In the genomic region with DNA sequence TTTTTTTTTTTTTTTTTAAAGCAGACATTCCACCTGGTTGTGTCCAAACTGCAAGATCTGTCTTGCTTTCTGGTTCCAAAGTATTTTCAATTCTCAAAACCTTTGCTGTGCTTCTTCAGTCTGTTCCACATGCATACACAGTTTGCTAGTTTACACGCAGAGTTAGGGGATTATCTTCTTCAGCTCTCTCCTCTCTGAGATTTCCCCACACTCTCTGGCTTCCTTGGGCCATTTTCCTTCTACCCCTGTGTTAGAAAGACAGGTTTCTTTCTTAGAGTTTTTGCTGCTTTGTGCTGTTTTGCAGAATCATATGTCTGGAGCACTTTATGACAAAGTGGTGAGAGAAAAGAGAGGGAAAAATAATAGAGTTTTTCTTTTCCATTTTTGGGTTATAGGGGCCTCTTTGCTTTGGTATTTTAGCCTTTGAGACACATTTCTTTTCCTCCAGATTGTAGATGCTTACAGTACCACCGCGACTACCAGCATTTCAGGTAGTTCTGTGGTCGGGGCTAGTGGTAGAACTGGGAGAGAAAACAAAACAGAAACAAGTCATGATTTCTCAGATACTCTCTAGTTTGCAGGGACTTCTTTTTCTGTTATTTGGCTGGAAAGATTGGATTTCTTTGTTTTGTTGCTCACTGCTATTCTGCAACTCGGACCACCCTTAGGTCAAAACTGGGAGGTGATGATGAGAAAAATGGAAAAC, we compare ENCODE assay signal across 16 cellular contexts.
DNase-seq lines count a peak whose midpoint lies in the region; ATAC-seq, FAIRE-seq and TF ChIP-seq lines count a peak whose summit lies in the region.
"Had no signal": no experiment of that assay in that cellular context is flagged by ENCODE, and none has a peak within 500 bp of the region (broad histone marks: within the 10 kb centered on the region; RNA-seq: fewer than 3 reads in every experiment).

No MANE protein-coding gene starts in this region.

- H3K27me3 ChIP-seq in MG63: no peaks in the 10 kb centered on the region

- TF ChIP-seq CTCF in GM20000 (IDR thresholded peaks at IDR 0.05; ENCODE audit: extremely low read depth, missing control alignments): no peak
- no peak for TF ChIP-seq CTCF in activated CD8-positive, alpha-beta T cell treated with anti-CD3 and anti-CD28 coated beads for 36 hours (IDR thresholded peaks at IDR 0.05)

- no peak overlapping the region for H3K4me3 ChIP-seq in MG63
- H3K4me3 ChIP-seq: prostate gland, SK-N-MC had no signal

- no peak for DNase-seq in GM12892 (ENCODE audit: insufficient read length)
- DNase-seq in GM20000 (ENCODE audit: low spot score): peak; percentile 46
- peak; percentile 5 for DNase-seq in activated CD8-positive, alpha-beta T cell treated with anti-CD3 and anti-CD28 coated beads for 36 hours
- no peak for DNase-seq in activated effector memory CD4-positive, alpha-beta T cell treated with Interleukin-2 at 50 U/mL for 16 hours
- no peak for DNase-seq in MG63
- no peak for DNase-seq in SKM-1 (lab: John Stamatoyannopoulos, UW; ENCODE audit: unreplicated experiment)
- DNase-seq in A172 (ENCODE audit: low spot score): no peak
- DNase-seq: DMS53; effector memory CD8-positive, alpha-beta T cell; left ventricle myocardium superior; NCI-H226 had no signal

- intact Hi-C loops in activated CD8-positive, alpha-beta T cell treated with anti-CD3 and anti-CD28 coated beads for 36 hours (cut with micrococcal nuclease): no loop called here

- CTCF ChIA-PET in activated CD8-positive, alpha-beta T cell treated with anti-CD3 and anti-CD28 coated beads for 36 hours (lab: Charles Lee): no interaction called here

- H3K9me3 ChIP-seq in MG63: peaks cover 10% of the 10 kb centered on the region
- H3K9me3 ChIP-seq: prostate gland had no signal

- peaks cover 6% of the 10 kb centered on the region for H3K9me3 Mint-ChIP-seq in activated CD8-positive, alpha-beta T cell treated with anti-CD3 and anti-CD28 coated beads for 36 hours
- H3K9me3 Mint-ChIP-seq: activated naive CD4-positive, alpha-beta T cell treated with anti-CD3 and anti-CD28 coated beads, Interleukin-2, amount 50 U/mL, for 24 hours; effector memory CD8-positive, alpha-beta T cell had no signal

- H3K4me3 Mint-ChIP-seq in activated CD8-positive, alpha-beta T cell treated with anti-CD3 and anti-CD28 coated beads for 36 hours: no peak overlapping the region
- H3K4me3 Mint-ChIP-seq: activated naive CD4-positive, alpha-beta T cell treated with anti-CD3 and anti-CD28 coated beads, Interleukin-2, amount 50 U/mL, for 24 hours; effector memory CD8-positive, alpha-beta T cell had no signal

- peak; percentile 61 for FAIRE-seq in GM12892 (lab: Jason Lieb, UNC)
- FAIRE-seq: bronchial epithelial cell had no signal

- H3K27ac Mint-ChIP-seq in activated CD8-positive, alpha-beta T cell treated with anti-CD3 and anti-CD28 coated beads for 36 hours: no peak overlapping the region
- H3K27ac Mint-ChIP-seq: activated naive CD4-positive, alpha-beta T cell treated with anti-CD3 and anti-CD28 coated beads, Interleukin-2, amount 50 U/mL, for 24 hours had no signal

- H3K27me3 Mint-ChIP-seq in activated CD8-positive, alpha-beta T cell treated with anti-CD3 and anti-CD28 coated beads for 36 hours: no peaks in the 10 kb centered on the region
- H3K27me3 Mint-ChIP-seq: activated naive CD4-positive, alpha-beta T cell treated with anti-CD3 and anti-CD28 coated beads, Interleukin-2, amount 50 U/mL, for 24 hours; effector memory CD8-positive, alpha-beta T cell had no signal

- ATAC-seq in HG02973 (IDR thresholded peaks at IDR 0.05; ENCODE audit: unreplicated experiment): peak; percentile 72
- no peak for ATAC-seq in activated CD8-positive, alpha-beta T cell treated with anti-CD3 and anti-CD28 coated beads for 36 hours
- ATAC-seq: effector memory CD8-positive, alpha-beta T cell; left ventricle myocardium superior had no signal

- H3K36me3 ChIP-seq in MG63: peaks cover 18% of the 10 kb centered on the region
- H3K36me3 ChIP-seq: prostate gland had no signal

- POLR2A ChIA-PET in activated CD8-positive, alpha-beta T cell treated with anti-CD3 and anti-CD28 coated beads for 36 hours (lab: Charles Lee): no interaction called here

- H3K4me1 Mint-ChIP-seq in activated CD8-positive, alpha-beta T cell treated with anti-CD3 and anti-CD28 coated beads for 36 hours (ENCODE audit: low read depth): peaks cover 16% of the 10 kb centered on the region

- TF ChIP-seq POLR2A in GM12892 (IDR thresholded peaks at IDR 0.05; ENCODE audit: low read depth, low read length): no peak

- H3K36me3 Mint-ChIP-seq in activated CD8-positive, alpha-beta T cell treated with anti-CD3 and anti-CD28 coated beads for 36 hours (ENCODE audit: low read depth): peaks cover 38% of the 10 kb centered on the region

Comparison
In these comparisons a context has a peak if more than half of its experiments do, and no peak if none do; other contexts are left out.
1. DNase-seq: peak in GM20000 (single experiment) and activated CD8-positive, alpha-beta T cell treated with anti-CD3 and anti-CD28 coated beads for 36 hours (single experiment); none in GM12892 (single experiment), activated effector memory CD4-positive, alpha-beta T cell treated with Interleukin-2 at 50 U/mL for 16 hours (single experiment), MG63 (single experiment), SKM-1 (single experiment) and A172 (single experiment).